ENCODE assay signal across 10 cellular contexts in genomic region chr10:44010873-44011602, GRCh38.
DNase-seq lines count a peak whose midpoint lies in the region; ATAC-seq, FAIRE-seq and TF ChIP-seq lines count a peak whose summit lies in the region.
"Had no signal": no experiment of that assay in that cellular context is flagged by ENCODE, and none has a peak within 500 bp of the region (broad histone marks: within the 10 kb centered on the region; RNA-seq: fewer than 3 reads in every experiment).

No MANE protein-coding gene starts in this region.

- H3K27ac ChIP-seq in WERI-Rb-1 = no peak overlapping the region

- H3K4me3 ChIP-seq in bronchial epithelial cell (ENCODE audit: low read depth, low read length) = no peak overlapping the region
- no peak overlapping the region for H3K4me3 ChIP-seq in WERI-Rb-1 (ENCODE audit: low read depth, low read length)

- peak; percentile 20 for DNase-seq in EL
- peak; percentile 52 for DNase-seq in bronchial epithelial cell (ENCODE audit: low read depth)
- no peak for DNase-seq in globus pallidus (ENCODE audit: low spot score)
- DNase-seq in WERI-Rb-1 = no peak
- DNase-seq in hippocampal formation (lab: John Stamatoyannopoulos, UW) = no peak
- no peak for DNase-seq in iPS-NIHi11 (ENCODE audit: low spot score)

- FAIRE-seq in bronchial epithelial cell (lab: Jason Lieb, UNC) = no peak
- FAIRE-seq: G401.6 had no signal

- H3K27me3 ChIP-seq in bronchial epithelial cell (ENCODE audit: control insufficient read depth, insufficient read depth, low read length) = no peaks in the 10 kb centered on the region
- H3K27me3 ChIP-seq in WERI-Rb-1 (ENCODE audit: insufficient read depth, low read depth, severe bottlenecking) = peaks cover 75% of the 10 kb centered on the region

- H3K36me3 ChIP-seq in bronchial epithelial cell (ENCODE audit: control insufficient read depth, insufficient read depth, low read length) (no peaks in the 10 kb centered on the region), WERI-Rb-1 (no peaks in the 10 kb centered on the region)

- ATAC-seq in GM19324 (IDR thresholded peaks at IDR 0.05; ENCODE audit: low FRiP score, unreplicated experiment) (peak; percentile 94), HG03095 (IDR thresholded peaks at IDR 0.05; ENCODE audit: unreplicated experiment) (peak; percentile 94)
- ATAC-seq: sciatic nerve had no signal

- H3K9me3 ChIP-seq in WERI-Rb-1 (ENCODE audit: severe bottlenecking) = no peaks in the 10 kb centered on the region

- TF ChIP-seq CTCF in bronchial epithelial cell (IDR thresholded peaks at IDR 0.05; ENCODE audit: insufficient read depth, low read length, severe bottlenecking) = no peak
- no peak for TF ChIP-seq CTCF in WERI-Rb-1 (IDR thresholded peaks at IDR 0.05; ENCODE audit: low read depth, low read length)

Comparison
In these comparisons a context has a peak if more than half of its experiments do, and no peak if none do; other contexts are left out.
1. DNase-seq: peak in EL (single experiment) and bronchial epithelial cell (single experiment); none in globus pallidus (single experiment), WERI-Rb-1 (single experiment), hippocampal formation (0 of 2) and iPS-NIHi11 (single experiment).